In genomic region chr5:133423618-133424282, GRCh38 we compare ENCODE assay signal across 8 cellular contexts.
DNase-seq lines count a peak whose midpoint lies in the region; ATAC-seq and TF ChIP-seq lines count a peak whose summit lies in the region.

No MANE protein-coding gene starts in this region.

- WGBS in mesenchymal stem cell: 29% methylated on average over 26 of the region's 30 CpGs

- DNase-seq in ELR (ENCODE audit: low read depth) (peak; percentile 55), GM23338 (ENCODE audit: low spot score) (peak; percentile 88), NAMALWA (ENCODE audit: low spot score) (peak; percentile 78), ecto neural progenitor cell (ENCODE audit: low spot score) (peak; percentile 91), mesenchymal stem cell (peak; percentile 35)
- DNase-seq in activated CD4-positive, alpha-beta T cell treated with anti-CD3 and anti-CD28 coated beads, Interleukin-2, amount 10 ng/mL, durations not matched to agents 7 days and 5 days: peak; percentile 73
- DNase-seq in stimulated activated CD8-positive, alpha-beta memory T cell treated with anti-CD3 and anti-CD28 coated beads, Interleukin-4, amount 100 ng/mL, for 24 hours (ENCODE audit: low read depth): peak; percentile 55

- H3K27me3 ChIP-seq in GM23338 (ENCODE audit: insufficient read depth): peaks cover 13% of the 10 kb centered on the region
- peaks cover 23 to 67% of the 10 kb centered on the region in 2 experiments for H3K27me3 ChIP-seq in mesenchymal stem cell (ENCODE audit: control insufficient read depth in 1 of 2, insufficient read depth in 1 of 2, low read length in 2 of 2)

- peaks cover 22% of the 10 kb centered on the region for H3K27me3 Mint-ChIP-seq in GM23338 (ENCODE audit: insufficient read depth, low read depth, poor library complexity)
- H3K27me3 Mint-ChIP-seq in activated CD4-positive, alpha-beta T cell treated with anti-CD3 and anti-CD28 coated beads, Interleukin-2, amount 10 ng/mL, durations not matched to agents 7 days and 5 days: peaks cover 3% of the 10 kb centered on the region

- no peak overlapping the region for H3K4me2 ChIP-seq in GM23338
- H3K4me2 ChIP-seq in mesenchymal stem cell (ENCODE audit: low read length, poor library complexity, severe bottlenecking): no peak overlapping the region

- H3K36me3 ChIP-seq in GM23338 (ENCODE audit: insufficient read depth) (no peaks in the 10 kb centered on the region), mesenchymal stem cell (ENCODE audit: control insufficient read depth in 1 of 2, insufficient read depth in 2 of 2, low read depth in 1 of 2, low read length in 2 of 2) (no peaks in the 10 kb centered on the region)

- no peak overlapping the region for H2AK5ac ChIP-seq in mesenchymal stem cell (ENCODE audit: low read length, severe bottlenecking)

- peaks cover 42% of the 10 kb centered on the region for H3K4me1 Mint-ChIP-seq in GM23338
- H3K4me1 Mint-ChIP-seq in activated CD4-positive, alpha-beta T cell treated with anti-CD3 and anti-CD28 coated beads, Interleukin-2, amount 10 ng/mL, durations not matched to agents 7 days and 5 days: peaks cover 9% of the 10 kb centered on the region

- H2BK12ac ChIP-seq in mesenchymal stem cell (ENCODE audit: low read length in 2 of 2): no peak overlapping the region

- no peak overlapping the region for H4K91ac ChIP-seq in mesenchymal stem cell (ENCODE audit: low read length)

- no peak overlapping the region for H3K4me3 ChIP-seq in GM23338
- peak overlapping the region in 1 of 2 experiments; percentile 40 for H3K4me3 ChIP-seq in mesenchymal stem cell (ENCODE audit: insufficient read depth in 1 of 2, low read depth in 1 of 2, low read length in 2 of 2)

- H2BK15ac ChIP-seq in mesenchymal stem cell (ENCODE audit: low read depth, poor library complexity, severe bottlenecking): no peak overlapping the region

- TF ChIP-seq CTCF in GM23338 (conservative IDR thresholded peaks at IDR 0.05; ENCODE audit: low read depth in 2 of 2): peak; percentile 73 to 97

- no peak overlapping the region for H4K8ac ChIP-seq in mesenchymal stem cell (ENCODE audit: low read length)

- H3K4ac ChIP-seq in mesenchymal stem cell (ENCODE audit: low read depth in 1 of 2, low read length in 2 of 2): no peak overlapping the region

- no peak overlapping the region for H2BK5ac ChIP-seq in mesenchymal stem cell (ENCODE audit: low read depth, low read length, poor library complexity, severe bottlenecking)

- H3K79me1 ChIP-seq in mesenchymal stem cell (replicated peaks; ENCODE audit: low read length, poor library complexity, severe bottlenecking): no peaks in the 10 kb centered on the region

- no peak overlapping the region for H3K14ac ChIP-seq in mesenchymal stem cell (ENCODE audit: low read length in 2 of 2)

- H3K9ac ChIP-seq in mesenchymal stem cell (ENCODE audit: low read length): no peak overlapping the region

- no peaks in the 10 kb centered on the region for H3K36me3 Mint-ChIP-seq in GM23338 (ENCODE audit: low read depth)
- H3K36me3 Mint-ChIP-seq in activated CD4-positive, alpha-beta T cell treated with anti-CD3 and anti-CD28 coated beads, Interleukin-2, amount 10 ng/mL, durations not matched to agents 7 days and 5 days (ENCODE audit: low read depth): no peaks in the 10 kb centered on the region

- H2BK120ac ChIP-seq in mesenchymal stem cell (ENCODE audit: low read depth, low read length): no peak overlapping the region

- H3K4me3 Mint-ChIP-seq in GM23338: peak overlapping the region; percentile 2; the same call in 1 of the 3 replicates
- H3K4me3 Mint-ChIP-seq in activated CD4-positive, alpha-beta T cell treated with anti-CD3 and anti-CD28 coated beads, Interleukin-2, amount 10 ng/mL, durations not matched to agents 7 days and 5 days: no peak overlapping the region

- H2AFZ ChIP-seq in GM23338: peak overlapping the region; percentile 92
- H2AFZ ChIP-seq in mesenchymal stem cell (ENCODE audit: low read depth, low read length): no peak overlapping the region

- no peaks in the 10 kb centered on the region; the same call in 2 of the 3 replicates for H3K9me3 Mint-ChIP-seq in GM23338
- H3K9me3 Mint-ChIP-seq in activated CD4-positive, alpha-beta T cell treated with anti-CD3 and anti-CD28 coated beads, Interleukin-2, amount 10 ng/mL, durations not matched to agents 7 days and 5 days: no peaks in the 10 kb centered on the region

- POLR2A ChIA-PET in activated CD4-positive, alpha-beta T cell treated with anti-CD3 and anti-CD28 coated beads, Interleukin-2, amount 10 ng/mL, durations not matched to agents 7 days and 5 days (lab: Charles Lee): no interaction called here

- H3K9me2 ChIP-seq in GM23338 (ENCODE audit: insufficient read depth): 0 out of 2 replicates have a peak, but pooled peaks cover 4% of the 10 kb centered on the region

- peak; percentile 86 for ATAC-seq in GM23338
- no peak for ATAC-seq in GM19395 (IDR thresholded peaks at IDR 0.05; ENCODE audit: unreplicated experiment)

- H3K79me2 ChIP-seq in GM23338 (replicated peaks; ENCODE audit: insufficient read depth): no peaks in the 10 kb centered on the region

- peak overlapping the region; percentile 10; the same call in 1 of the 2 replicates for H3K27ac Mint-ChIP-seq in GM23338
- no peak overlapping the region for H3K27ac Mint-ChIP-seq in activated CD4-positive, alpha-beta T cell treated with anti-CD3 and anti-CD28 coated beads, Interleukin-2, amount 10 ng/mL, durations not matched to agents 7 days and 5 days

- H3F3A ChIP-seq in GM23338 (replicated peaks; ENCODE audit: low read depth): no peaks in the 10 kb centered on the region

- H3K4me1 ChIP-seq in GM23338 (ENCODE audit: insufficient read depth): peaks cover 22% of the 10 kb centered on the region
- peaks cover 7% of the 10 kb centered on the region for H3K4me1 ChIP-seq in mesenchymal stem cell (ENCODE audit: control insufficient read depth, insufficient read depth, low read depth, low read length)

- CTCF ChIA-PET in activated CD4-positive, alpha-beta T cell treated with anti-CD3 and anti-CD28 coated beads, Interleukin-2, amount 10 ng/mL, durations not matched to agents 7 days and 5 days (lab: Charles Lee): interaction anchor here (0.7 to 1.9 kb wide), 13 partner anchors 10 to 515 kb away, joined by 3 to 11 read pairs (median 4); no protein-coding TSS in a partner anchor

- H3K9me3 ChIP-seq in mesenchymal stem cell (ENCODE audit: control insufficient read depth, low read length): peaks cover 4% of the 10 kb centered on the region

- no peak overlapping the region for H3K23ac ChIP-seq in mesenchymal stem cell (ENCODE audit: low read length in 2 of 2)

- H3K18ac ChIP-seq in mesenchymal stem cell (ENCODE audit: low read depth in 1 of 2, low read length in 2 of 2): no peak overlapping the region

- H4K20me1 ChIP-seq in GM23338 (replicated peaks; ENCODE audit: insufficient read depth): no peaks in the 10 kb centered on the region

- H3K27ac ChIP-seq in GM23338 (ENCODE audit: low read depth): no peak overlapping the region
- H3K27ac ChIP-seq in mesenchymal stem cell (ENCODE audit: low read length, poor library complexity, severe bottlenecking): no peak overlapping the region

TF ChIP-seq in GM23338, 12 proteins besides CTCF, POLR2A, EP300 and RAD21:
- TF ChIP-seq CREB1 (CRISPR knock-in tag; IDR thresholded peaks at IDR 0.05; ENCODE audit: low read depth) (no peak), ETS1 (IDR thresholded peaks at IDR 0.05) (no peak), REST (IDR thresholded peaks at IDR 0.05; ENCODE audit: unreplicated experiment) (no peak), POLR2AphosphoS5 (IDR thresholded peaks at IDR 0.05; ENCODE audit: low read depth) (no peak), ZNF114 (CRISPR knock-in tag; IDR thresholded peaks at IDR 0.05) (no peak), STAT1 (IDR thresholded peaks at IDR 0.05; ENCODE audit: unreplicated experiment) (no peak), EZH2 (IDR thresholded peaks at IDR 0.05; ENCODE audit: low read depth, unreplicated experiment) (no peak), NANOG (IDR thresholded peaks at IDR 0.05; ENCODE audit: borderline replicate concordance) (no peak)

Comparison
In these comparisons a context has a peak if more than half of its experiments do, and no peak if none do; other contexts are left out.
1. DNase-seq: peak in every context shown above with its lines; median percentile 91 in ecto neural progenitor cell; 88 in GM23338; 78 in NAMALWA; 73 in activated CD4-positive, alpha-beta T cell treated with anti-CD3 and anti-CD28 coated beads, Interleukin-2, amount 10 ng/mL, durations not matched to agents 7 days and 5 days; 55 in ELR; 55 in stimulated activated CD8-positive, alpha-beta memory T cell treated with anti-CD3 and anti-CD28 coated beads, Interleukin-4, amount 100 ng/mL, for 24 hours; 35 in mesenchymal stem cell.